Comparison of ENCODE assay signal across 8 cellular contexts in the genomic region with DNA sequence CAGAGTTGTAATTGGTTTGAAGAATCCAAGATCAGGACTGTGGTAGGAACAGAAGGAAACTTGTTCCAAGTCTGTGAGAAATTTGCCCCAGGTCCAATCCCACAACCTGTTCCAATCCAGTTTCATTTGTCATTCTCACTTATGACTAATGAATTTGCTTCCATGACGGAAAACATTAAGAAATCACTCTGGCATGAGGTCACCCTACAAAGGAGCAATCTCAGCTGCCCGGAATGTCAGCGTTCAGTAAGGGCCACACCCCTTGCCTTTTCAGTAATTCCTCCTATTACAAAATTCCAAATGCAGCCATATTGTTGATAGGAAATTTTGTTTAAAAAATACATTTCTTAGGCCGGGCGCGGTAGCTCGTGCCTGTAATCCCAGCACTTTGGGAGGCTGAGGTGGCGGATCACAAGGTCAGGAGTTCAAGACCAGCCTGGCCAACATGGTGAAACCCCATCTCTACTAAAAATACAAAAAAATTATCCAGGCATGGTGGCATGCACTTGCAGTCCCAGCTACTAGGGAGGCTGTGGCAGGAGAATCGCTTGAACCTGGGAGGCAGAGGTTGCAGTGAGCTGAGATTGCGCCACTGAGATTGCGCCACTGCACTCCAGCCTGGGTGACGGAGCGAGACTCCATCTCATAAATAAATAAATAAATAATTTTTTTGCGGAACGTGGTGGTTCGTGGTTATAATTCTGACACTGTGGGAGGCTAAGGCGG. TPM values are rescaled to one million over a fixed set of nuclear protein-coding genes. Genes with fewer than 3 reads are reported as not detected.
DNase-seq lines count a peak whose midpoint lies in the region; ATAC-seq, FAIRE-seq and TF ChIP-seq lines count a peak whose summit lies in the region.
"Not testable (repeated sequence)": the region's sequence is repeated elsewhere in the genome, so short reads cannot be mapped to it uniquely, and the experiment has no call there.

No MANE protein-coding gene starts in this region.

- not testable (repeated sequence) for FAIRE-seq in pancreas (lab: Jason Lieb, UNC)

- H3K4me3 ChIP-seq in body of pancreas; fibroblast of mammary gland (ENCODE audit: control insufficient read depth, low read depth, low read length); pancreas: not testable (repeated sequence)

- TF ChIP-seq POLR2A in body of pancreas (IDR thresholded peaks at IDR 0.05), result not testable (repeated sequence)

- H3K36me3 Mint-ChIP-seq in type B pancreatic cell, result not testable (repeated sequence)

- H3K4me1 Mint-ChIP-seq in type B pancreatic cell (ENCODE audit: unreplicated experiment), result not testable (repeated sequence)

- H3K36me3 ChIP-seq in body of pancreas (replicated peaks in 1 of 2; ENCODE audit: insufficient read depth in 1 of 2, low read depth in 2 of 2); pancreas: not testable (repeated sequence)

- peak overlapping the region; percentile 59 for H3K4me3 Mint-ChIP-seq in type B pancreatic cell

- not testable (repeated sequence) for H3K27me3 Mint-ChIP-seq in type B pancreatic cell

- H3K27ac Mint-ChIP-seq in type B pancreatic cell, result peak overlapping the region; percentile 94

- H3K27me3 ChIP-seq in body of pancreas, pancreas: not testable (repeated sequence)

- WGBS in body of pancreas, 2 donors, result 69 to 75% methylated on average over 15 to 17 of the region's 17 CpGs
- 76 to 79% methylated on average over 17 of the region's 17 CpGs for WGBS in pancreas, 2 donors

- not testable (repeated sequence) for TF ChIP-seq CTCF in body of pancreas (IDR thresholded peaks at IDR 0.05); fibroblast of mammary gland (conservative IDR thresholded peaks at IDR 0.05; ENCODE audit: control insufficient read depth, insufficient read depth, low read depth, low read length); pancreas (IDR thresholded peaks at IDR 0.05); type B pancreatic cell (conservative IDR thresholded peaks at IDR 0.05)

- H3K9me3 Mint-ChIP-seq in type B pancreatic cell, result not testable (repeated sequence)

- not testable (repeated sequence) for H3K9me3 ChIP-seq in body of pancreas, pancreas

- intact Hi-C loops in body of pancreas (cut with DNase I), result not testable (repeated sequence)
- intact Hi-C loops in pancreas (cut with DNase I), result loop anchor here in 1 of 3 donors (5.0 kb wide), 1 partner anchor 62 kb away; no protein-coding TSS in a partner anchor

- DNase-seq in COLO829 (ENCODE audit: low spot score), result peak; percentile 92
- DNase-seq in HS-5 (ENCODE audit: low read depth), result peak; percentile 97
- DNase-seq in RKO (ENCODE audit: low spot score), result peak; percentile 96
- peak; percentile 34 to 65 (median 54) for DNase-seq in body of pancreas
- DNase-seq in fibroblast of mammary gland (ENCODE audit: low read depth), result peak; percentile 99
- DNase-seq in kidney glomerular epithelial cell (lab: John Stamatoyannopoulos, UW), result peak; percentile 89
- peak in 3 of 6 donors; percentile 22 to 54 (median 38) for DNase-seq in pancreas
- peak; percentile 44 for DNase-seq in type B pancreatic cell (ENCODE audit: extremely low spot score, unreplicated experiment)

- peak; percentile 93 for ATAC-seq in body of pancreas
- peak; percentile 69 to 91 (median 88) for ATAC-seq in pancreas

- H3K27ac ChIP-seq in body of pancreas, result peak overlapping the region; percentile 53 to 70 (median 70)
- H3K27ac ChIP-seq in pancreas, result peak overlapping the region; percentile 17 to 70 (median 29)

- not testable (repeated sequence) for H3K4me1 ChIP-seq in body of pancreas, pancreas

RNA-seq across cellular contexts. Expression of gene ZCCHC8, which starts 36.3 kb away (rescaled TPM):
- 10 to 100 TPM in 1 of 2 donors, 1 to 10 TPM in 1; 7.3 to 16.6 TPM for total RNA-seq in body of pancreas
- 10 to 100 TPM in 3 of 6 donors, 1 to 10 TPM in 3; 8.6 to 14.6 (median 10.0) TPM for total RNA-seq in pancreas
- 10 to 100 TPM; 17.8 to 23.7 TPM for polyA plus RNA-seq in pancreas
- 27.2 and 30.4 TPM in 2 replicates for total RNA-seq in type B pancreatic cell (ENCODE audit: low replicate concordance)

RNA-seq across cellular contexts. Expression of gene CLIP1, which starts 42.0 kb away (rescaled TPM):
- 10 to 100 TPM; 41.2 to 89.0 TPM for total RNA-seq in body of pancreas
- total RNA-seq in pancreas, result 10 to 100 TPM; 29.6 to 43.9 (median 35.3) TPM
- polyA plus RNA-seq in pancreas, result 10 to 100 TPM; 17.1 to 19.8 TPM
- total RNA-seq in type B pancreatic cell (ENCODE audit: low replicate concordance), result 59.1 and 119 TPM in 2 replicates
